In genomic region chr15:51579012-51579411, GRCh38 we compare ENCODE assay signal across 20 cellular contexts. TPM values are rescaled to one million over a fixed set of nuclear protein-coding genes. Genes with fewer than 3 reads are reported as not detected.
A peak's percentile ranks its signal among the peaks of the same experiment; 100 is the strongest.
DNase-seq lines count a peak whose midpoint lies in the region; ATAC-seq, FAIRE-seq and TF ChIP-seq lines count a peak whose summit lies in the region.
"Had no signal": no experiment of that assay in that cellular context is flagged by ENCODE, and none has a peak within 500 bp of the region (broad histone marks: within the 10 kb centered on the region; RNA-seq: fewer than 3 reads in every experiment).

No MANE protein-coding gene starts in this region.

- no peak overlapping the region for H3K4ac ChIP-seq in IMR-90 (ENCODE audit: low read depth, low read length)

- H3K27ac ChIP-seq in A673 (ENCODE audit: low read depth, low read length, poor library complexity, severe bottlenecking) (no peak overlapping the region), IMR-90 (ENCODE audit: insufficient read depth, low read length) (no peak overlapping the region), gastroesophageal sphincter (no peak overlapping the region)
- H3K27ac ChIP-seq: C4-2B had no signal

- ATAC-seq in IMR-90 (ENCODE audit: low read depth) (no peak), gastroesophageal sphincter (no peak)
- ATAC-seq in natural killer cell treated with Interleukin-12 subunit alpha and Interleukin-12 subunit beta and Interleukin-15 and Interleukin-18, amount 100 ng/mL, for 72 hours, result no peak

- H3K27me3 ChIP-seq in A673 (replicated peaks; ENCODE audit: insufficient read depth, low read depth, low read length, poor library complexity) (no peaks in the 10 kb centered on the region), IMR-90 (ENCODE audit: control insufficient read depth, insufficient read depth, low read length) (no peaks in the 10 kb centered on the region), bronchial epithelial cell (ENCODE audit: control insufficient read depth, insufficient read depth, low read length) (no peaks in the 10 kb centered on the region), gastroesophageal sphincter (no peaks in the 10 kb centered on the region)

- no peak overlapping the region for H2AK9ac ChIP-seq in IMR-90 (replicated peaks; ENCODE audit: low read depth, low read length, poor library complexity)

- in situ Hi-C loops in IMR-90 (cut with MboI; ENCODE audit: low sequenced_read_pairs), result no loop called here

- H3K27me3 Mint-ChIP-seq in osteocyte (ENCODE audit: unreplicated experiment), result no peaks in the 10 kb centered on the region
- no peaks in the 10 kb centered on the region for H3K27me3 Mint-ChIP-seq in natural killer cell treated with Interleukin-12 subunit alpha and Interleukin-12 subunit beta and Interleukin-15 and Interleukin-18, amount 100 ng/mL, for 72 hours

- no peaks in the 10 kb centered on the region for H4K20me1 ChIP-seq in IMR-90 (ENCODE audit: insufficient read depth, low read length)

- intact Hi-C loops in A673 (cut with micrococcal nuclease; ENCODE audit: unreplicated experiment) (loop anchor here (5.0 kb wide), 1 partner anchor 43 kb away; the partner anchor contains the start of gene DMXL2), IMR-90 (cut with micrococcal nuclease) (no loop called here)

- no peak overlapping the region for H3K56ac ChIP-seq in IMR-90 (ENCODE audit: extremely low read depth, insufficient read depth, low read length)

- H3K4me3 Mint-ChIP-seq in osteocyte (ENCODE audit: unreplicated experiment), result no peak overlapping the region
- H3K4me3 Mint-ChIP-seq in natural killer cell treated with Interleukin-12 subunit alpha and Interleukin-12 subunit beta and Interleukin-15 and Interleukin-18, amount 100 ng/mL, for 72 hours, result no peak overlapping the region

- no peak overlapping the region for H3K18ac ChIP-seq in IMR-90 (ENCODE audit: low read depth, low read length)

- CTCF ChIA-PET in A673 (lab: Charles Lee) (no interaction called here), IMR-90 (lab: Yijun Ruan, JAX) (no interaction called here)

- dilution Hi-C loops in IMR-90 (cut with HindIII; ENCODE audit: low sequenced_read_pairs, unreplicated experiment), result no loop called here

- H4K91ac ChIP-seq in IMR-90 (ENCODE audit: insufficient read depth, low read depth, low read length), result no peak overlapping the region

- H3K14ac ChIP-seq in IMR-90 (replicated peaks; ENCODE audit: low read depth, low read length), result no peak overlapping the region

- no CpG with 5 or more reads among the region's 2 CpGs for WGBS in IMR-90 (ENCODE audit: extremely low coverage in 2 of 2, insufficient read length in 1 of 2), 2 experiments
- 100% methylated on average over 1 to 2 of the region's 2 CpGs for WGBS in gastroesophageal sphincter (ENCODE audit: low coverage in 1 of 2), 2 donors

- no peak overlapping the region for H4K8ac ChIP-seq in IMR-90 (ENCODE audit: low read depth in 2 of 2, low read length in 2 of 2)

- H3K9ac ChIP-seq in IMR-90 (ENCODE audit: low read depth, low read length), result no peak overlapping the region

- no peak overlapping the region for H4K5ac ChIP-seq in IMR-90 (ENCODE audit: low read depth, low read length)

- POLR2A ChIA-PET in A673 (lab: Charles Lee; ENCODE audit: low non-redundant PET) (no interaction called here), IMR-90 (lab: Charles Lee; ENCODE audit: unreplicated experiment) (no interaction called here)

- no peak for TF ChIP-seq RAD21 in IMR-90 (IDR thresholded peaks at IDR 0.05; ENCODE audit: low read length)

- no peak overlapping the region for H3K27ac Mint-ChIP-seq in osteocyte (ENCODE audit: unreplicated experiment)
- H3K27ac Mint-ChIP-seq in natural killer cell treated with Interleukin-12 subunit alpha and Interleukin-12 subunit beta and Interleukin-15 and Interleukin-18, amount 100 ng/mL, for 72 hours, result no peak overlapping the region

- H2BK15ac ChIP-seq in IMR-90 (ENCODE audit: low read depth, low read length), result no peak overlapping the region

- H3K4me3 ChIP-seq in A673 (ENCODE audit: low read depth, low read length, poor library complexity, severe bottlenecking) (no peak overlapping the region), IMR-90 (ENCODE audit: insufficient read depth, low read depth, low read length) (no peak overlapping the region), bronchial epithelial cell (ENCODE audit: low read depth, low read length) (no peak overlapping the region), fibroblast of pulmonary artery (replicated peaks; ENCODE audit: low read depth, low read length) (no peak overlapping the region), gastroesophageal sphincter (no peak overlapping the region)

- peaks cover 16% of the 10 kb centered on the region for H3K4me1 Mint-ChIP-seq in osteocyte (ENCODE audit: unreplicated experiment)
- peaks cover 0 to 3% of the 10 kb centered on the region in 2 donors for H3K4me1 Mint-ChIP-seq in natural killer cell treated with Interleukin-12 subunit alpha and Interleukin-12 subunit beta and Interleukin-15 and Interleukin-18, amount 100 ng/mL, for 72 hours (ENCODE audit: low read depth in 2 of 2)

- TF ChIP-seq POLR2A in IMR-90 (IDR thresholded peaks at IDR 0.05; ENCODE audit: low read depth, low read length), result no peak
- TF ChIP-seq POLR2A in gastroesophageal sphincter (IDR thresholded peaks at IDR 0.05), result no peak

- no peaks in the 10 kb centered on the region for H3K9me3 ChIP-seq in A673 (ENCODE audit: low read depth, low read length, poor library complexity, severe bottlenecking)
- H3K9me3 ChIP-seq in IMR-90 (ENCODE audit: control insufficient read depth, insufficient read depth, low read length), result no peaks in the 10 kb centered on the region
- peaks cover 0 to 8% (median 0%) of the 10 kb centered on the region in 3 donors for H3K9me3 ChIP-seq in gastroesophageal sphincter
- H3K9me3 ChIP-seq: Caco-2 had no signal

- peaks cover 2% of the 10 kb centered on the region for H3K36me3 Mint-ChIP-seq in osteocyte (ENCODE audit: unreplicated experiment)
- H3K36me3 Mint-ChIP-seq in natural killer cell treated with Interleukin-12 subunit alpha and Interleukin-12 subunit beta and Interleukin-15 and Interleukin-18, amount 100 ng/mL, for 72 hours, result no peaks in the 10 kb centered on the region

- no peak for TF ChIP-seq CTCF in A673 (conservative IDR thresholded peaks at IDR 0.05; ENCODE audit: low read depth, low read length)
- TF ChIP-seq CTCF in IMR-90 (conservative IDR thresholded peaks at IDR 0.05; ENCODE audit: low read depth, low read length), result no peak
- no peak for TF ChIP-seq CTCF in bronchial epithelial cell (IDR thresholded peaks at IDR 0.05; ENCODE audit: insufficient read depth, low read length, severe bottlenecking)
- no peak for TF ChIP-seq CTCF in fibroblast of pulmonary artery (IDR thresholded peaks at IDR 0.05; ENCODE audit: low read length, missing control alignments)
- TF ChIP-seq CTCF in osteocyte (IDR thresholded peaks at IDR 0.05), result no peak
- TF ChIP-seq CTCF in gastroesophageal sphincter (IDR thresholded peaks at IDR 0.05), result no peak

- H3K36me3 ChIP-seq in A673 (ENCODE audit: insufficient read depth, low read length, poor library complexity, severe bottlenecking) (no peaks in the 10 kb centered on the region), IMR-90 (ENCODE audit: control insufficient read depth, insufficient read depth, low read length) (no peaks in the 10 kb centered on the region), bronchial epithelial cell (ENCODE audit: control insufficient read depth, insufficient read depth, low read length) (no peaks in the 10 kb centered on the region), gastroesophageal sphincter (no peaks in the 10 kb centered on the region)

- H2BK5ac ChIP-seq in IMR-90 (ENCODE audit: low read depth, low read length, poor library complexity, severe bottlenecking), result no peak overlapping the region

- TF ChIP-seq EP300 in gastroesophageal sphincter (IDR thresholded peaks at IDR 0.05), result no peak

- H3K4me1 ChIP-seq in A673 (ENCODE audit: insufficient read depth, low read length, poor library complexity, severe bottlenecking) (peaks cover 9% of the 10 kb centered on the region), IMR-90 (ENCODE audit: control insufficient read depth, insufficient read depth, low read length) (peaks cover 4% of the 10 kb centered on the region), gastroesophageal sphincter (peaks cover 0 to 8% (median 0%) of the 10 kb centered on the region in 3 donors)

- peaks cover 4% of the 10 kb centered on the region for H3K9me3 Mint-ChIP-seq in osteocyte (ENCODE audit: unreplicated experiment)
- H3K9me3 Mint-ChIP-seq in natural killer cell treated with Interleukin-12 subunit alpha and Interleukin-12 subunit beta and Interleukin-15 and Interleukin-18, amount 100 ng/mL, for 72 hours, result peaks cover 3% of the 10 kb centered on the region

- no peaks in the 10 kb centered on the region for H3K9me1 ChIP-seq in IMR-90 (ENCODE audit: insufficient read depth, low read length)

- no peak overlapping the region for H3K23ac ChIP-seq in IMR-90 (ENCODE audit: low read depth, low read length)

- no peak overlapping the region for H2BK120ac ChIP-seq in IMR-90 (ENCODE audit: low read depth, low read length)

- DNase-seq in A673 (ENCODE audit: low spot score) (peak; percentile 24), IMR-90 (no peak), bronchial epithelial cell (ENCODE audit: low read depth) (peak; percentile 4), fibroblast of pulmonary artery (ENCODE audit: low read depth) (peak; percentile 37), osteocyte (ENCODE audit: extremely low spot score, unreplicated experiment) (no peak), SK-N-DZ (ENCODE audit: low spot score) (no peak)
- DNase-seq in natural killer cell treated with Interleukin-12 subunit alpha and Interleukin-12 subunit beta and Interleukin-15 and Interleukin-18, amount 100 ng/mL, for 72 hours (ENCODE audit: low spot score), result no peak
- DNase-seq: Caco-2, DMS153, H7, KBM-7, NCI-H1105 treated with DMSO at 0.1 percent for 48 hours, NCI-H1694 treated with DMSO at 0.1 percent for 48 hours, NCI-H345, NCI-H69, SHP77 treated with DMSO at 0.1 percent for 48 hours had no signal

- no peak for FAIRE-seq in bronchial epithelial cell (lab: Jason Lieb, UNC)
- FAIRE-seq: A204.1, GM19239 had no signal

- H3K4me2 ChIP-seq in IMR-90 (ENCODE audit: low read depth, low read length), result no peak overlapping the region

- BruUV-seq in A673 (replicated peaks; lab: Mats Ljungman, UMichigan), result no TSS peak
- BruUV-seq in IMR-90 (replicated peaks; lab: Mats Ljungman, UMichigan), result no TSS peak

- no peak overlapping the region for H2BK20ac ChIP-seq in IMR-90 (ENCODE audit: low read depth, low read length)

- no peak overlapping the region for H2AFZ ChIP-seq in IMR-90 (replicated peaks; ENCODE audit: low read length, poor library complexity)

- no peaks in the 10 kb centered on the region; a peak in 1 of 4 replicates for H3K79me1 ChIP-seq in IMR-90 (ENCODE audit: low read depth in 1 of 2, low read length in 2 of 2)

- no peak overlapping the region for H2AK5ac ChIP-seq in IMR-90 (ENCODE audit: low read depth, low read length)

RNA-seq across cellular contexts. Expression of gene DMXL2, which starts 43.6 kb away (rescaled TPM):
- total RNA-seq in A673 (2021) (23.2 and 23.7 TPM in 2 replicates), IMR-90 (2012; rRNA removed) (21.9 and 34.4 TPM in 2 replicates), bronchial epithelial cell (14.5 and 16.1 TPM in 2 replicates), osteocyte (27.4 and 29.5 TPM in 2 replicates), gastroesophageal sphincter (100 to 1,000 TPM in 1 of 4 donors, 10 to 100 TPM in 3; 17.5 to 111 (median 29.1) TPM)
- 6.9 and 9.7 TPM in 2 replicates for polyA plus RNA-seq in IMR-90 (2012; rRNA removed)
- polyA plus RNA-seq in IMR-90 (2012; cell fraction: cytosol; rRNA removed), result 1.5 and 35.0 TPM in 2 replicates
- 46.0 and 166 TPM in 2 replicates for polyA plus RNA-seq in IMR-90 (2012; cell fraction: nucleus; rRNA removed; ENCODE audit: low replicate concordance)
- 77.4 and 88.4 TPM in 2 replicates for polyA plus RNA-seq in SK-N-DZ (2014; cell fraction: cytosol; rRNA removed)
- polyA plus RNA-seq in SK-N-DZ (2014; cell fraction: nucleus; rRNA removed), result 232 and 271 TPM in 2 replicates
- 1 to 10 TPM; 7.8 to 9.2 TPM for total RNA-seq in natural killer cell treated with Interleukin-12 subunit alpha and Interleukin-12 subunit beta and Interleukin-15 and Interleukin-18, amount 100 ng/mL, for 72 hours

Comparison
In these comparisons a context has a peak if more than half of its experiments do, and no peak if none do; other contexts are left out.
1. DNase-seq: peak in A673 (single experiment), bronchial epithelial cell (single experiment) and fibroblast of pulmonary artery (single experiment); none in IMR-90 (single experiment), osteocyte (single experiment), SK-N-DZ (single experiment) and natural killer cell treated with Interleukin-12 subunit alpha and Interleukin-12 subunit beta and Interleukin-15 and Interleukin-18, amount 100 ng/mL, for 72 hours (single experiment).